In the genomic region with DNA sequence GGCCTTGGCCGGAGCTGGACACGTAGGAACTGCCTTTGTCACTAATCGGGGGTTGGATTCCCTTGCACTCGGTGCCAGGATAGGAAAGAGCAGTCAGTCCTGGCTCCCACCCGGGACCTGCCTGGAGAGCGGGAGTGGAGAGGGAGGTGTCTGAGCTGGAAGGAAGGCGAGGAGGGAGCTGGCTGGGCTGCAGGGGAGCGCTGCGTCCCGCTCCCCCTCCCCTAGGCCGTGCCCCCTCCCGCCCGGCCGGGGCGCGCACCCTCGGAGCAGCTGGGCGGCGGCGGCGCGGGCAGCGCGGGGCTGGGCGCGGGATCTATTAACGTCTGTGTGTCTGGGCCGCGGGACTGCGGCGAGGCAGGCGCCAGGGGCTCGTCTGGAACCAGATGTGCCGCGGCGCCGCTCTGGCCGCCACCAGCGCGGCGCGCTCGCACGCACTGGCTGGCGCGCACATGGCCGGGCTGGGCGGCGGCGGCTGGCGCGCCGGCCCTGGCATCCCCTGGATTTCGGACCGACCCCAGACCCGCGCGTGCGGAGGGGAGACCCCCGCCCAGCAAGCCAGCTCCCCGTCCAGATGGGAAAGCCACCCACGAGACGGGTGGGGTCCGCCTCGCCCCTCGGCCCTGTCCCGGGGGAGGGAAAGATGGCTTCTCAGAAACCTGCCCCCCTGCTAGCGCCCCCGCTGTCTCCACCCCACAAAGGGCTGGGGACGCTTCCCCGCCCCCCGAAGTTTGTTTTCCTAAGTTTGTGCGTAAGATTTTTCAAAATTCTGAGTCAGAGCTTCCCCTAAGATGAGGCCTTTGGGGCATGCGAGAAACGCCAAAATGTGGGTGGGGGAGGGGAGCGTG, we compare ENCODE assay signal across 8 cellular contexts. TPM values are rescaled to one million over a fixed set of nuclear protein-coding genes. Genes with fewer than 3 reads are reported as not detected.
DNase-seq lines count a peak whose midpoint lies in the region; ATAC-seq and TF ChIP-seq lines count a peak whose summit lies in the region.

No MANE protein-coding gene starts in this region.

- no peak for ATAC-seq in GM18505 (IDR thresholded peaks at IDR 0.05; ENCODE audit: unreplicated experiment)

- H3K27me3 Mint-ChIP-seq in HFFc6 (ENCODE audit: insufficient read depth): peaks cover 4% of the 10 kb centered on the region; the same call in 1 of the 2 replicates
- peaks cover 23 to 52% of the 10 kb centered on the region in 2 donors for H3K27me3 Mint-ChIP-seq in CD8-positive, alpha-beta memory T cell

- H3K36me3 ChIP-seq in WERI-Rb-1 (no peaks in the 10 kb centered on the region), mucosa of stomach (ENCODE audit: control insufficient read depth, insufficient read depth, low read length) (no peaks in the 10 kb centered on the region), stomach smooth muscle (ENCODE audit: control insufficient read depth in 2 of 2, insufficient read depth in 2 of 2, low read length in 2 of 2) (no peaks in the 10 kb centered on the region)
- H3K36me3 ChIP-seq in CD8-positive, alpha-beta memory T cell (ENCODE audit: insufficient read depth, low read length): no peaks in the 10 kb centered on the region

- H3K36me3 Mint-ChIP-seq in HFFc6 (ENCODE audit: low read depth): peaks cover 27% of the 10 kb centered on the region
- H3K36me3 Mint-ChIP-seq in CD8-positive, alpha-beta memory T cell: no peaks in the 10 kb centered on the region

- peaks cover 70% of the 10 kb centered on the region for H3K4me1 Mint-ChIP-seq in HFFc6 (ENCODE audit: low read depth)
- peaks cover 2 to 4% (median 3%) of the 10 kb centered on the region in 3 donors for H3K4me1 Mint-ChIP-seq in CD8-positive, alpha-beta memory T cell

- peak overlapping the region; percentile 97 for H3K27ac Mint-ChIP-seq in HFFc6
- H3K27ac Mint-ChIP-seq in CD8-positive, alpha-beta memory T cell: no peak overlapping the region

- H3K4me3 Mint-ChIP-seq in HFFc6: peak overlapping the region; percentile 82
- H3K4me3 Mint-ChIP-seq in CD8-positive, alpha-beta memory T cell: peak overlapping the region in 1 of 7 donors; percentile 24

- peaks cover 3% of the 10 kb centered on the region for H3K9me3 ChIP-seq in WERI-Rb-1 (ENCODE audit: severe bottlenecking)
- no peaks in the 10 kb centered on the region for H3K9me3 ChIP-seq in mucosa of stomach (ENCODE audit: control insufficient read depth, low read length)
- no peaks in the 10 kb centered on the region for H3K9me3 ChIP-seq in stomach smooth muscle (ENCODE audit: control insufficient read depth in 2 of 2, low read length in 2 of 2)
- no peaks in the 10 kb centered on the region for H3K9me3 ChIP-seq in CD8-positive, alpha-beta memory T cell (ENCODE audit: low read length)

- peak; percentile 16; the same call in 1 of the 2 replicates for TF ChIP-seq CTCF in HFFc6 (IDR thresholded peaks at IDR 0.05)
- TF ChIP-seq CTCF in WERI-Rb-1 (IDR thresholded peaks at IDR 0.05; ENCODE audit: low read depth, low read length): no peak
- no peak for TF ChIP-seq CTCF in dorsolateral prefrontal cortex (IDR thresholded peaks at IDR 0.05 in 54 of 56, conservative IDR thresholded peaks at IDR 0.05 in 2 of 56; ENCODE audit: low read depth in 1 of 56, partially characterized antibody in 56 of 56)

- intact Hi-C loops in dorsolateral prefrontal cortex (cut with DNase I): no loop called here

- H3K4me1 ChIP-seq in mucosa of stomach (ENCODE audit: control insufficient read depth, insufficient read depth, low read length): peaks cover 7% of the 10 kb centered on the region
- H3K4me1 ChIP-seq in stomach smooth muscle (ENCODE audit: control insufficient read depth, insufficient read depth, low read length): peaks cover 17% of the 10 kb centered on the region
- H3K4me1 ChIP-seq in CD8-positive, alpha-beta memory T cell (ENCODE audit: insufficient read depth, low read length): no peaks in the 10 kb centered on the region

- H3K9me3 Mint-ChIP-seq in HFFc6: no peaks in the 10 kb centered on the region; the same call in 1 of the 2 replicates
- H3K9me3 Mint-ChIP-seq in CD8-positive, alpha-beta memory T cell: no peaks in the 10 kb centered on the region

- H3K27me3 ChIP-seq in WERI-Rb-1 (ENCODE audit: insufficient read depth, low read depth, severe bottlenecking) (no peaks in the 10 kb centered on the region), dorsolateral prefrontal cortex (peaks cover 0 to 20% (median 0%) of the 10 kb centered on the region in 45 donors), mucosa of stomach (ENCODE audit: control insufficient read depth, insufficient read depth, low read length) (peaks cover 21% of the 10 kb centered on the region), stomach smooth muscle (ENCODE audit: control insufficient read depth in 1 of 2, insufficient read depth in 2 of 2, low read length in 2 of 2) (no peaks in the 10 kb centered on the region)
- peaks cover 10% of the 10 kb centered on the region for H3K27me3 ChIP-seq in CD8-positive, alpha-beta memory T cell (ENCODE audit: insufficient read depth, low read length, poor library complexity, severe bottlenecking)

- H3K4me3 ChIP-seq in WERI-Rb-1 (ENCODE audit: low read depth, low read length) (peak overlapping the region; percentile 39), dorsolateral prefrontal cortex (peak overlapping the region in 56 of 59 donors; percentile 18 to 67 (median 48)), mucosa of stomach (ENCODE audit: low read length) (peak overlapping the region; percentile 14), stomach smooth muscle (ENCODE audit: low read length in 2 of 2) (peak overlapping the region; percentile 65 to 68)
- H3K4me3 ChIP-seq in CD8-positive, alpha-beta memory T cell (ENCODE audit: low read length): no peak overlapping the region

- no peak for TF ChIP-seq POLR2A in GM18505 (IDR thresholded peaks at IDR 0.05; ENCODE audit: borderline replicate concordance, extremely low read depth, insufficient read depth, insufficient read length)

- peak; percentile 80 for DNase-seq in HFFc6
- DNase-seq in WERI-Rb-1: peak; percentile 46
- DNase-seq in dorsolateral prefrontal cortex: no peak
- DNase-seq in CD8-positive, alpha-beta memory T cell: no peak
- DNase-seq in NK-92 treated with Interleukin-12 subunit alpha and Interleukin-12 subunit beta, amount 100 ng/mL, for 24 hours (lab: John Stamatoyannopoulos, UW): no peak

- peak overlapping the region; percentile 57 for H3K9ac ChIP-seq in mucosa of stomach (ENCODE audit: low read length)
- H3K9ac ChIP-seq in stomach smooth muscle (ENCODE audit: low read length in 2 of 2): peak overlapping the region in 1 of 2 donors; percentile 38

- POLR2A ChIA-PET in CD8-positive, alpha-beta memory T cell (lab: Charles Lee): no interaction called here

- CTCF ChIA-PET in CD8-positive, alpha-beta memory T cell (lab: Charles Lee): no interaction called here

- H3K27ac ChIP-seq in WERI-Rb-1 (peak overlapping the region; percentile 23), dorsolateral prefrontal cortex (peak overlapping the region in 2 of 59 donors; percentile 44 to 57), stomach smooth muscle (ENCODE audit: low read length) (peak overlapping the region; percentile 18)
- H3K27ac ChIP-seq in CD8-positive, alpha-beta memory T cell (ENCODE audit: low read depth, low read length): no peak overlapping the region

RNA-seq across cellular contexts. Expression of gene PRRX2, which starts 31.9 kb away (rescaled TPM):
- total RNA-seq in HFFc6 (2021; fragmentation: NEBNext Ultra II Directional; extraction: Animal tissue kit (Norgen Biotek cat#: 25700)): 100 to 1,000 TPM in 4 of 6 experiments, 10 to 100 TPM in 2; 34.0 to 113 (median 102) TPM
- 1 to 10 TPM in 4 of 120 experiments, under 1 TPM in 37, not detected in 79; 0.33 to 1.6 (median 0.47) TPM for total RNA-seq in dorsolateral prefrontal cortex
- under 1 TPM; 0.35 to 0.66 TPM for total RNA-seq in CD8-positive, alpha-beta memory T cell
- polyA plus RNA-seq in CD8-positive, alpha-beta memory T cell: not detected

RNA-seq across cellular contexts. Expression of gene ASB6, which starts 55.4 kb away (rescaled TPM):
- total RNA-seq in HFFc6 (2021; fragmentation: NEBNext Ultra II Directional; extraction: Animal tissue kit (Norgen Biotek cat#: 25700)): 10 to 100 TPM; 28.9 to 33.1 (median 30.6) TPM
- 10 to 100 TPM; 20.5 to 43.2 (median 32.5) TPM for total RNA-seq in dorsolateral prefrontal cortex
- 10 to 100 TPM; 28.0 to 28.3 TPM for total RNA-seq in CD8-positive, alpha-beta memory T cell
- polyA plus RNA-seq in CD8-positive, alpha-beta memory T cell: 31.0 TPM

RNA-seq across cellular contexts. Expression of gene PTGES, which starts 55.5 kb away (rescaled TPM):
- 10 to 100 TPM; 11.3 to 29.6 (median 26.0) TPM for total RNA-seq in HFFc6 (2021; fragmentation: NEBNext Ultra II Directional; extraction: Animal tissue kit (Norgen Biotek cat#: 25700))
- 1 to 10 TPM; 1.2 to 9.2 (median 2.9) TPM for total RNA-seq in dorsolateral prefrontal cortex
- total RNA-seq in CD8-positive, alpha-beta memory T cell: not detected
- polyA plus RNA-seq in CD8-positive, alpha-beta memory T cell: not detected

Comparison
In these comparisons a context has a peak if more than half of its experiments do, and no peak if none do; other contexts are left out.
1. DNase-seq: peak in HFFc6 (single experiment) and WERI-Rb-1 (single experiment); none in dorsolateral prefrontal cortex (0 of 10), CD8-positive, alpha-beta memory T cell (0 of 5) and NK-92 treated with Interleukin-12 subunit alpha and Interleukin-12 subunit beta, amount 100 ng/mL, for 24 hours (single experiment).
2. RNA of gene PRRX2, which starts 31.9 kb away (total RNA-seq): 34.0 to 113 TPM in HFFc6; 0.35 to 0.66 TPM in CD8-positive, alpha-beta memory T cell and 0.33 to 1.6 TPM in dorsolateral prefrontal cortex; every median in the first group is over 10 times any median in the second.